1 cellular context compared by ENCODE assay signal in genomic region chr2:112795720-112796119, GRCh38.
TF ChIP-seq lines count a peak whose summit lies in the region.

No MANE protein-coding gene starts in this region.

TF ChIP-seq in IMR-90, 13 proteins besides CTCF, POLR2A, EP300 and RAD21:
- TF ChIP-seq RFX5 (IDR thresholded peaks at IDR 0.05; ENCODE audit: low read depth, low read length) (no peak), MXI1 (IDR thresholded peaks at IDR 0.05; ENCODE audit: borderline replicate concordance, low read depth, low read length) (no peak), MAZ (IDR thresholded peaks at IDR 0.05; ENCODE audit: borderline replicate concordance, low read depth, low read length) (no peak), CHD1 (IDR thresholded peaks at IDR 0.05; ENCODE audit: low read depth, low read length) (no peak), RCOR1 (IDR thresholded peaks at IDR 0.05; ENCODE audit: insufficient replicate concordance, low read length) (no peak), MAFK (IDR thresholded peaks at IDR 0.05; ENCODE audit: low read depth, low read length) (no peak), ELK1 (IDR thresholded peaks at IDR 0.05; ENCODE audit: borderline replicate concordance, low read depth, low read length) (no peak), FOS (IDR thresholded peaks at IDR 0.05; ENCODE audit: low read depth, low read length) (no peak), CEBPB (IDR thresholded peaks at IDR 0.05; ENCODE audit: low read depth, low read length) (no peak), BHLHE40 (IDR thresholded peaks at IDR 0.05; ENCODE audit: low read depth, low read length) (no peak), USF2 (IDR thresholded peaks at IDR 0.05; ENCODE audit: low read depth, low read length) (no peak), SMC3 (IDR thresholded peaks at IDR 0.05; ENCODE audit: low read depth, low read length) (no peak), NFE2L2 (IDR thresholded peaks at IDR 0.05; ENCODE audit: low read depth, low read length) (no peak)
